19 cellular contexts compared by ENCODE assay signal in the genomic region with DNA sequence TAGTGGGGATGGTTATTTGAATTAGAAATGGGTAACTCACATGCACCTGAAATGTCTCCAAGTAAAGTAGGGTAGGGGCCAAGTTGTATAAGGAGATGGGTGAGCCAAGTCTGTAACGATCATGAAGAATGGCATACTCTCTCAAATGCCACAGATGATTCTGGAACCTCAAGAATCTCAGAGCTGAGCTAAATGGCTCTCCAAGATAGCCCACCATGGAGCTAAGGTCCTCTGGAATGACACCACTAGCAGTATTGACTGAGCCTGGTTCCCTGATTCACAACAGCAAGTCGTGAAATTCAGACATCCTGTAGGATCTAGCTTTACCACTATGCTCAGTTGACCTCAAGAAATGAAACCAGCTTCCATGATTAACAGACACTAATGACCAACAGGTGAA.
"Had no signal": no experiment of that assay in that cellular context is flagged by ENCODE, and none has a peak within 500 bp of the region (broad histone marks: within the 10 kb centered on the region; RNA-seq: fewer than 3 reads in every experiment).

No MANE protein-coding gene starts in this region.

- H3K4me3 ChIP-seq: dorsolateral prefrontal cortex, left lung, sigmoid colon, stomach, thoracic aorta, transverse colon, uterus had no signal

- H3K27me3 ChIP-seq: dorsolateral prefrontal cortex, left lung, neutrophil, sigmoid colon, stomach, transverse colon, uterus had no signal

- H3K36me3 ChIP-seq: neutrophil, thoracic aorta, transverse colon, uterus had no signal

- FAIRE-seq: frontal cortex, keratinocyte, small intestine had no signal

- DNase-seq: cortex of kidney; dorsolateral prefrontal cortex; effector CD8-positive, alpha-beta T cell; left lung; mesendoderm; naive B cell; posterior cingulate gyrus; sigmoid colon; small intestine; stimulated activated CD4-positive, alpha-beta T cell treated with anti-CD3 and anti-CD28 coated beads, Interleukin-12 subunit alpha, Interleukin-12 subunit beta, amount 100 ng/mL, for 4 hours; stimulated activated naive CD4-positive, alpha-beta T cell; stomach; substantia nigra; transverse colon; uterus had no signal

- ATAC-seq: left lung had no signal

- H3K27ac ChIP-seq: neutrophil, sigmoid colon, stomach, thoracic aorta, transverse colon, uterus had no signal

- H3K9me3 ChIP-seq: left lung, neutrophil, sigmoid colon, stomach, thoracic aorta, transverse colon, uterus had no signal
